In genomic region chr14:53842938-53843337, GRCh38 we compare ENCODE assay signal across 17 cellular contexts.
DNase-seq lines count a peak whose midpoint lies in the region; ATAC-seq and TF ChIP-seq lines count a peak whose summit lies in the region.
"Had no signal": no experiment of that assay in that cellular context is flagged by ENCODE, and none has a peak within 500 bp of the region (broad histone marks: within the 10 kb centered on the region; RNA-seq: fewer than 3 reads in every experiment).

No MANE protein-coding gene starts in this region.

- H3K27me3 ChIP-seq in HCT116 (ENCODE audit: insufficient read depth, low read length), result no peaks in the 10 kb centered on the region
- H3K27me3 ChIP-seq in neuronal stem cell (ENCODE audit: control insufficient read depth in 3 of 3, insufficient read depth in 3 of 3, low read depth in 1 of 3, low read length in 3 of 3), result no peaks in the 10 kb centered on the region
- H3K27me3 ChIP-seq: BLaER1, spleen, uterus had no signal

- H3K36me3 ChIP-seq in HCT116 (ENCODE audit: control insufficient read depth in 1 of 2, insufficient read depth in 2 of 2, low read length in 2 of 2), result peaks cover 0 to 6% of the 10 kb centered on the region in 2 experiments; a peak in 1 of 4 replicates
- H3K36me3 ChIP-seq in neuronal stem cell (replicated peaks in 1 of 2; ENCODE audit: control insufficient read depth in 2 of 2, insufficient read depth in 2 of 2, low read length in 2 of 2), result no peaks in the 10 kb centered on the region
- H3K36me3 ChIP-seq: BLaER1, spleen, uterus had no signal

- no peaks in the 10 kb centered on the region for H3K79me1 ChIP-seq in neuronal stem cell (ENCODE audit: low read depth, low read length)

- no CpG with 5 or more reads among the region's 4 CpGs for WGBS in neuronal stem cell (ENCODE audit: extremely low coverage in 2 of 2, insufficient read length in 2 of 2, insufficient replicate concordance in 1 of 2), 2 donors

- H3K79me2 ChIP-seq in HCT116 (ENCODE audit: insufficient read depth, low read length), result peaks cover 5% of the 10 kb centered on the region; the same call in 1 of the 2 replicates

- ATAC-seq in HCT116, result no peak; the same call in 1 of the 2 replicates
- no peak for ATAC-seq in GM21381 (IDR thresholded peaks at IDR 0.05; ENCODE audit: unreplicated experiment)
- ATAC-seq: activated CD8-positive, alpha-beta T cell treated with anti-CD3 and anti-CD28 coated beads for 36 hours had no signal

- peak overlapping the region; percentile 71 for H3K27ac ChIP-seq in HCT116 (ENCODE audit: low read depth, low read length)
- no peak overlapping the region for H3K27ac ChIP-seq in RWPE1
- no peak overlapping the region for H3K27ac ChIP-seq in neuronal stem cell (replicated peaks; ENCODE audit: low read length)
- H3K27ac ChIP-seq: BLaER1, dorsolateral prefrontal cortex, spleen, uterus had no signal

- H2BK5ac ChIP-seq in neuronal stem cell (ENCODE audit: low read length), result no peak overlapping the region

- no peak for DNase-seq in HCT116 (ENCODE audit: low read depth, low spot score)
- DNase-seq in RWPE1 (ENCODE audit: low spot score), result peak; percentile 41
- DNase-seq in fibroblast of villous mesenchyme (ENCODE audit: low read depth), result peak; percentile 36
- DNase-seq in pulmonary artery endothelial cell (ENCODE audit: low read depth, low spot score), result peak; percentile 91
- DNase-seq in neuronal stem cell (ENCODE audit: low spot score), result no peak
- DNase-seq in HEK293T (ENCODE audit: extremely low spot score), result no peak
- DNase-seq in SW 1271 (lab: John Stamatoyannopoulos, UW), result no peak
- DNase-seq: activated CD8-positive, alpha-beta T cell treated with anti-CD3 and anti-CD28 coated beads for 36 hours; dorsolateral prefrontal cortex; midbrain; NCI-H1105 treated with DMSO at 0.1 percent for 48 hours; occipital lobe; spleen; stimulated activated naive CD4-positive, alpha-beta T cell treated with Interleukin-2 at 50 U/mL for 16 hours; uterus had no signal

- H3K4me1 ChIP-seq in HCT116 (ENCODE audit: control insufficient read depth in 1 of 2, insufficient read depth in 2 of 2, low read length in 2 of 2) (peaks cover 71 to 77% of the 10 kb centered on the region in 2 experiments), neuronal stem cell (ENCODE audit: control insufficient read depth in 2 of 2, insufficient read depth in 1 of 2, low read depth in 1 of 2, low read length in 2 of 2) (peaks cover 0 to 2% of the 10 kb centered on the region in 2 donors)
- H3K4me1 ChIP-seq: BLaER1, spleen, uterus had no signal

- POLR2A ChIA-PET in HCT116 (lab: Charles Lee) (no interaction called here), RWPE1 (lab: Yijun Ruan, JAX; ENCODE audit: low non-redundant PET) (no interaction called here), HEK293T (lab: Yijun Ruan, JAX) (no interaction called here)

- intact Hi-C loops in HCT116 (cut with micrococcal nuclease), result no loop called here

- no peak overlapping the region for H2BK12ac ChIP-seq in neuronal stem cell (ENCODE audit: low read length)

- H2BK120ac ChIP-seq in neuronal stem cell (ENCODE audit: low read depth, low read length), result no peak overlapping the region

- H3K4me2 ChIP-seq in HCT116 (ENCODE audit: low read length) (peak overlapping the region; percentile 8), neuronal stem cell (ENCODE audit: insufficient read depth, low read length, poor library complexity, severe bottlenecking) (no peak overlapping the region)
- H3K4me2 ChIP-seq: BLaER1 had no signal

- no peak for TF ChIP-seq CTCF in HCT116 (IDR thresholded peaks at IDR 0.05 in 2 of 3, conservative IDR thresholded peaks at IDR 0.05 in 1 of 3; ENCODE audit: borderline replicate concordance in 1 of 3, insufficient read depth in 1 of 3, low read depth in 2 of 3, low read length in 2 of 3)
- no peak for TF ChIP-seq CTCF in RWPE1 (conservative IDR thresholded peaks at IDR 0.05; ENCODE audit: low read depth)
- TF ChIP-seq CTCF in fibroblast of villous mesenchyme (IDR thresholded peaks at IDR 0.05; ENCODE audit: insufficient read depth, low read depth, low read length), result no peak

- H4K20me1 ChIP-seq in HCT116 (ENCODE audit: insufficient read depth), result no peaks in the 10 kb centered on the region
- H4K20me1 ChIP-seq: BLaER1 had no signal

- no TSS peak for BruUV-seq in HCT116 (replicated peaks; lab: Mats Ljungman, UMichigan)

- TF ChIP-seq POLR2A in HCT116 (IDR thresholded peaks at IDR 0.05; ENCODE audit: borderline replicate concordance, extremely low read depth, insufficient read depth, insufficient read length), result no peak

- H4K91ac ChIP-seq in neuronal stem cell (ENCODE audit: low read depth, low read length, poor library complexity), result no peak overlapping the region

- CTCF ChIA-PET in HCT116 (lab: Charles Lee) (no interaction called here), RWPE1 (lab: Yijun Ruan, JAX) (no interaction called here), HEK293T (lab: Yijun Ruan, JAX) (no interaction called here)

- H3K9ac ChIP-seq in HCT116 (ENCODE audit: low read length) (no peak overlapping the region), neuronal stem cell (ENCODE audit: low read depth, low read length, poor library complexity) (no peak overlapping the region)
- H3K9ac ChIP-seq: BLaER1 had no signal

- H3K18ac ChIP-seq in neuronal stem cell (ENCODE audit: low read length), result no peak overlapping the region

- H2AK5ac ChIP-seq in neuronal stem cell (ENCODE audit: low read depth, low read length), result no peak overlapping the region

- H3K14ac ChIP-seq in neuronal stem cell (ENCODE audit: low read length), result no peak overlapping the region

- no peak overlapping the region for H3K4ac ChIP-seq in neuronal stem cell (ENCODE audit: low read length)

- no peak overlapping the region for H2BK15ac ChIP-seq in neuronal stem cell (ENCODE audit: low read length)

- no peak overlapping the region for H3K23ac ChIP-seq in neuronal stem cell (ENCODE audit: low read depth, low read length, poor library complexity)

- H3K9me3 ChIP-seq in HCT116 (ENCODE audit: control insufficient read depth in 1 of 2, insufficient read depth in 1 of 2, low read depth in 1 of 2, low read length in 2 of 2), result no peaks in the 10 kb centered on the region
- H3K9me3 ChIP-seq in neuronal stem cell (replicated peaks in 1 of 2; ENCODE audit: control insufficient read depth in 2 of 2, insufficient read depth in 1 of 2, low read depth in 1 of 2, low read length in 2 of 2), result no peaks in the 10 kb centered on the region
- H3K9me3 ChIP-seq: BLaER1, uterus had no signal

- H2AFZ ChIP-seq in HCT116 (ENCODE audit: low read depth, low read length, poor library complexity, severe bottlenecking) (no peak overlapping the region), neuronal stem cell (ENCODE audit: low read length) (no peak overlapping the region)

- no peak overlapping the region for H4K8ac ChIP-seq in neuronal stem cell (ENCODE audit: low read depth, low read length)

- TF ChIP-seq RAD21 in HCT116 (IDR thresholded peaks at IDR 0.05; ENCODE audit: low read depth), result no peak

- RAD21 ChIA-PET in HCT116 (lab: Charles Lee; ENCODE audit: low non-redundant PET in 1 of 2, low total read pairs in 2 of 2, uncharacterized antibody in 2 of 2, unreplicated experiment in 2 of 2), result no interaction called here

- H3K9me2 ChIP-seq in HCT116 (ENCODE audit: insufficient read depth), result no peaks in the 10 kb centered on the region

- H3K4me3 ChIP-seq in HCT116 (replicated peaks in 1 of 2; ENCODE audit: low read depth in 1 of 2, low read length in 2 of 2) (no peak overlapping the region), fibroblast of villous mesenchyme (ENCODE audit: low read depth, low read length) (no peak overlapping the region), neuronal stem cell (ENCODE audit: low read length in 2 of 2) (no peak overlapping the region)
- H3K4me3 ChIP-seq: BLaER1, dorsolateral prefrontal cortex, spleen, uterus had no signal

TF ChIP-seq in HCT116, 20 proteins besides CTCF, POLR2A, EP300 and RAD21 (continues in another document):
- TF ChIP-seq YY1 (IDR thresholded peaks at IDR 0.05; ENCODE audit: extremely low read depth, insufficient replicate concordance, low read depth, low read length), result no peak
- no peak for TF ChIP-seq SP1 (IDR thresholded peaks at IDR 0.05; ENCODE audit: low read depth)
- no peak for TF ChIP-seq SRF (IDR thresholded peaks at IDR 0.05; ENCODE audit: low read depth)
- no peak for TF ChIP-seq ZNF274 (IDR thresholded peaks at IDR 0.05; ENCODE audit: low read depth, low read length)
- TF ChIP-seq CBX3 (IDR thresholded peaks at IDR 0.05; ENCODE audit: low read depth), result no peak
- no peak for TF ChIP-seq ZFX (IDR thresholded peaks at IDR 0.05)
- no peak for TF ChIP-seq TCF7L2 (IDR thresholded peaks at IDR 0.05; ENCODE audit: borderline replicate concordance, extremely low read depth, insufficient read depth, insufficient read length)
- no peak for TF ChIP-seq SIN3A (IDR thresholded peaks at IDR 0.05; ENCODE audit: low read depth)
- no peak for TF ChIP-seq EZH2 (IDR thresholded peaks at IDR 0.05)
- TF ChIP-seq ATF3 (IDR thresholded peaks at IDR 0.05), result no peak

TF ChIP-seq in HEK293T, 16 proteins besides CTCF, POLR2A, EP300 and RAD21:
- TF ChIP-seq TARDBP (IDR thresholded peaks at IDR 0.05) (no peak), LEF1 (IDR thresholded peaks at IDR 0.05; ENCODE audit: borderline replicate concordance) (no peak)

Comparison
In these comparisons a context has a peak if more than half of its experiments do, and no peak if none do; other contexts are left out.
1. DNase-seq: peak in RWPE1 (single experiment), fibroblast of villous mesenchyme (single experiment) and pulmonary artery endothelial cell (single experiment); none in HCT116 (single experiment), neuronal stem cell (single experiment), HEK293T (single experiment) and SW 1271 (0 of 2).